In the genomic region with DNA sequence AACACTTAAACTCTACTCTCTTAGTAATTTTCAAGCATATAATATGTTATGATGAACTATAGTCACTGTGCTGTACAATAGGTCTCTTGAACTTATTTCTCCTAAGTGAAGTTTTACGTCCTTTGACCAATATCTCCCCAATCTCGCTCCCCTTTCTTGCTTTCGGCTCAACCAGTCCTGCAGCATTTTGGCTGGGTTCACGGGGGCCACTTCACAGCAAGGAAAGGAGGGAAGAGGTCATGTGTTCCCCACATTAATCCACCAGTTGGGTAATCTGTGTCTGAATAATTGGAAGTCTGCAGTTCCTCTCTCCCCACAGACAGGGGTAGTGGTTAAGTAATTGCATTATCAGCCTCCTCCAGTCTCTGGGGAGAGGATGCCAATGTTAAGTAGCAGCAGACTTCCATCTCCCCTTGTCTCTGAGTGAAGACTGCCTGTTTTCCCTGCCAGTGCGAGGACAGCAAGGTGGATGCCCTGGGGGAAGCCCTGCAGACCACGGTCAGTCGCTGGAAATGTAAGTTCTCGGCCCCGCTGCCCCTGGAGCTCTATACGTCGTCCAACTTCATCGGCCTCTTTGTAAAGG, we compare ENCODE assay signal across 24 cellular contexts. TPM values are rescaled to one million over a fixed set of nuclear protein-coding genes. Genes with fewer than 3 reads are reported as not detected.
DNase-seq lines count a peak whose midpoint lies in the region; ATAC-seq, FAIRE-seq and TF ChIP-seq lines count a peak whose summit lies in the region.
"Had no signal": no experiment of that assay in that cellular context is flagged by ENCODE, and none has a peak within 500 bp of the region (broad histone marks: within the 10 kb centered on the region; RNA-seq: fewer than 3 reads in every experiment).

No MANE protein-coding gene starts in this region.

- ATAC-seq in Right ventricle myocardium superior (ENCODE audit: poor library complexity) = no peak
- ATAC-seq: activated T-helper 17 cell treated with anti-CD3 and anti-CD28 coated beads, Interleukin-2, amount 50 U/mL, for 72 hours; esophagus mucosa; stimulated activated effector memory CD8-positive, alpha-beta T cell treated with anti-CD3 and anti-CD28 coated beads, Interleukin-12 subunit alpha, Interleukin-12 subunit beta, amount 100 ng/mL, for 72 hours had no signal

- H3K4me3 ChIP-seq in AG10803 (ENCODE audit: low read length) = no peak overlapping the region
- H3K4me3 ChIP-seq in endodermal cell (ENCODE audit: low read length) = no peak overlapping the region
- H3K4me3 ChIP-seq in foreskin fibroblast (ENCODE audit: low read depth in 1 of 2, low read length in 2 of 2) = no peak overlapping the region
- H3K4me3 ChIP-seq: left ventricle myocardium inferior, tibial artery had no signal

- H3K27ac Mint-ChIP-seq in endodermal cell = peak overlapping the region; percentile 36
- H3K27ac Mint-ChIP-seq: activated B cell treated with CpG ODN at 0.5 μM for 24 hours had no signal

- no peaks in the 10 kb centered on the region for H3K36me3 ChIP-seq in endodermal cell (ENCODE audit: control insufficient read depth, insufficient read depth, low read length)
- H3K36me3 ChIP-seq: left ventricle myocardium inferior, tibial artery had no signal

- peaks cover 11% of the 10 kb centered on the region for H3K4me1 ChIP-seq in endodermal cell (ENCODE audit: control insufficient read depth, insufficient read depth, low read length)

- no peaks in the 10 kb centered on the region for H3K27me3 Mint-ChIP-seq in endodermal cell (ENCODE audit: insufficient read depth)
- H3K27me3 Mint-ChIP-seq: activated B cell treated with CpG ODN at 0.5 μM for 24 hours; activated T-helper 17 cell treated with anti-CD3 and anti-CD28 coated beads, Interleukin-2, amount 50 U/mL, for 72 hours had no signal

- H3K9me3 Mint-ChIP-seq in endodermal cell = no peaks in the 10 kb centered on the region
- H3K9me3 Mint-ChIP-seq: activated B cell treated with CpG ODN at 0.5 μM for 24 hours; activated T-helper 17 cell treated with anti-CD3 and anti-CD28 coated beads, Interleukin-2, amount 50 U/mL, for 72 hours; HFFc6; stimulated activated effector memory CD8-positive, alpha-beta T cell treated with anti-CD3 and anti-CD28 coated beads, Interleukin-12 subunit alpha, Interleukin-12 subunit beta, amount 100 ng/mL, for 72 hours had no signal

- no peak overlapping the region for H3K9ac ChIP-seq in endodermal cell (ENCODE audit: extremely low read depth, low read length, poor library complexity, severe bottlenecking)

- FAIRE-seq in GM19239 (lab: Jason Lieb, UNC) = no peak

- intact Hi-C loops in Right ventricle myocardium superior (cut with DNase I) = no loop called here

- no peak overlapping the region for H3K4me3 Mint-ChIP-seq in endodermal cell
- H3K4me3 Mint-ChIP-seq: activated B cell treated with CpG ODN at 0.5 μM for 24 hours; HFFc6; stimulated activated effector memory CD8-positive, alpha-beta T cell treated with anti-CD3 and anti-CD28 coated beads, Interleukin-12 subunit alpha, Interleukin-12 subunit beta, amount 100 ng/mL, for 72 hours had no signal

- peaks cover 28% of the 10 kb centered on the region for H3K4me1 Mint-ChIP-seq in endodermal cell

- H3K36me3 Mint-ChIP-seq in endodermal cell (ENCODE audit: low read depth) = no peaks in the 10 kb centered on the region

- 90 to 97% methylated on average over 2 to 12 of the region's 12 CpGs for WGBS in endodermal cell (ENCODE audit: insufficient coverage in 1 of 2, insufficient read length in 1 of 2), 2 experiments

- no peak overlapping the region for H3K27ac ChIP-seq in endodermal cell (ENCODE audit: low read depth, low read length)
- H3K27ac ChIP-seq: left ventricle myocardium inferior, neutrophil, tibial artery had no signal

- DNase-seq in AG10803 (ENCODE audit: low read depth) (peak; percentile 72), ELF-1 (ENCODE audit: low read depth, low spot score) (peak; percentile 16), SK-N-DZ (ENCODE audit: low spot score) (peak; percentile 71), endodermal cell (no peak), Right ventricle myocardium superior (no peak), NCI-H2196 treated with DMSO at 0.1 percent for 48 hours (lab: John Stamatoyannopoulos, UW; ENCODE audit: unreplicated experiment) (no peak), foreskin fibroblast (no peak), GM19239 (ENCODE audit: insufficient read length, low spot score) (no peak)
- DNase-seq: activated B cell treated with CpG ODN at 0.5 μM for 24 hours, amniotic stem cell, COR-L47, HFFc6, KG1, left ventricle myocardium inferior, NCI-H2107, NCI-H774, T-helper 1 cell, tibial artery had no signal

- H3K27me3 ChIP-seq in endodermal cell (ENCODE audit: control insufficient read depth, insufficient read depth, low read length, poor library complexity, severe bottlenecking) = no peaks in the 10 kb centered on the region
- H3K27me3 ChIP-seq: neutrophil had no signal

- TF ChIP-seq CTCF in AG10803 (conservative IDR thresholded peaks at IDR 0.05; ENCODE audit: low read length) = no peak
- TF ChIP-seq CTCF in endodermal cell (conservative IDR thresholded peaks at IDR 0.05) = no peak
- TF ChIP-seq CTCF in foreskin fibroblast (IDR thresholded peaks at IDR 0.05; ENCODE audit: low read depth, low read length) = no peak

- no peaks in the 10 kb centered on the region for H3K9me3 ChIP-seq in endodermal cell (ENCODE audit: control insufficient read depth, low read length)
- H3K9me3 ChIP-seq: left ventricle myocardium inferior, neutrophil, tibial artery had no signal

RNA-seq across cellular contexts. Expression of a gene that starts 59.2 kb away (rescaled TPM):
- polyA plus RNA-seq in SK-N-DZ (2014; cell fraction: cytosol; rRNA removed) = not detected in 2 replicates
- polyA plus RNA-seq in SK-N-DZ (2014; cell fraction: nucleus; rRNA removed) = not detected in 2 replicates
- total RNA-seq in endodermal cell = not detected
- not detected for polyA plus RNA-seq in endodermal cell (2013, experiment 1 of 2)
- polyA plus RNA-seq in endodermal cell (2013, experiment 2 of 2) = not detected
- 0.11 TPM for total RNA-seq in Right ventricle myocardium superior
- total RNA-seq: activated B cell treated with CpG ODN at 0.5 μM for 24 hours, esophagus mucosa, HFFc6, left ventricle myocardium inferior, renal cortical epithelial cell had no signal
- polyA plus RNA-seq: AG04450 had no signal

Comparison
In these comparisons a context has a peak if more than half of its experiments do, and no peak if none do; other contexts are left out.
1. DNase-seq: peak in AG10803 (single experiment), ELF-1 (single experiment) and SK-N-DZ (single experiment); none in endodermal cell (single experiment), Right ventricle myocardium superior (single experiment), NCI-H2196 treated with DMSO at 0.1 percent for 48 hours (single experiment), foreskin fibroblast (0 of 2) and GM19239 (single experiment).